Comparison of ENCODE assay signal across 8 cellular contexts in the genomic region with DNA sequence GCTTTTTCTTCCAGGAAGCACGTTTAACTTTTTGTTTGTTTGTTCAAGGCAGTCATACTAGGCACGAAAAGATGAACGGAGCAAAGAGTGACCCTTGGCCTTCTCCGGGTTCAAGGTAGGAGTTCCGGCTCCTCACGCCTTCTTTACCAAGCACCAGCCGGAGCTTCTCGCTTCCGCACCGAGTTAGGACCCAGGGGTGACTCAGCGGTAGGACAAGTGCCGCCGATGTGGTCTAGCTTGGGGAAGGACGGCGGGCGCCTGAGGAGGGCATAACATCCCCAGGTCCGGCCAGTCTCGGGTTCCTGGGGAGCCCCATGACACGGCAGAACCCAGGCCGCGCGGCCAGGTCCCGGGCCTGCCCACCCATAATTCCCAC. TPM values are rescaled to one million over a fixed set of nuclear protein-coding genes. Genes with fewer than 3 reads are reported as not detected.
A peak's percentile ranks its signal among the peaks of the same experiment; 100 is the strongest.
DNase-seq lines count a peak whose midpoint lies in the region; ATAC-seq and TF ChIP-seq lines count a peak whose summit lies in the region.

No MANE protein-coding gene starts in this region.

- H3K9me3 Mint-ChIP-seq in activated T-helper 17 cell treated with anti-CD3 and anti-CD28 coated beads, Interleukin-2, amount 50 U/mL, for 72 hours, result no peaks in the 10 kb centered on the region
- H3K9me3 Mint-ChIP-seq in glutamatergic neuron (ENCODE audit: unreplicated experiment) (no peaks in the 10 kb centered on the region), progenitor cell of endocrine pancreas (ENCODE audit: low read depth) (no peaks in the 10 kb centered on the region)

- H3K36me3 Mint-ChIP-seq in activated T-helper 17 cell treated with anti-CD3 and anti-CD28 coated beads, Interleukin-2, amount 50 U/mL, for 72 hours (ENCODE audit: low read depth), result peaks cover 48% of the 10 kb centered on the region
- no peaks in the 10 kb centered on the region for H3K36me3 Mint-ChIP-seq in glutamatergic neuron (ENCODE audit: unreplicated experiment)
- peaks cover 3% of the 10 kb centered on the region for H3K36me3 Mint-ChIP-seq in progenitor cell of endocrine pancreas (ENCODE audit: insufficient read depth)

- peaks cover 22% of the 10 kb centered on the region for H3K4me1 Mint-ChIP-seq in activated T-helper 17 cell treated with anti-CD3 and anti-CD28 coated beads, Interleukin-2, amount 50 U/mL, for 72 hours
- H3K4me1 Mint-ChIP-seq in glutamatergic neuron (ENCODE audit: low read depth, unreplicated experiment), result peaks cover 12% of the 10 kb centered on the region
- peaks cover 22% of the 10 kb centered on the region for H3K4me1 Mint-ChIP-seq in progenitor cell of endocrine pancreas (ENCODE audit: low read depth)

- peak overlapping the region; percentile 39 for H3K27ac Mint-ChIP-seq in activated T-helper 17 cell treated with anti-CD3 and anti-CD28 coated beads, Interleukin-2, amount 50 U/mL, for 72 hours
- peak overlapping the region; percentile 67 for H3K27ac Mint-ChIP-seq in glutamatergic neuron (ENCODE audit: unreplicated experiment)
- H3K27ac Mint-ChIP-seq in progenitor cell of endocrine pancreas, result peak overlapping the region; percentile 93

- ATAC-seq in HG02938 (IDR thresholded peaks at IDR 0.05; ENCODE audit: unreplicated experiment), result peak; percentile 18
- ATAC-seq in activated T-helper 17 cell treated with anti-CD3 and anti-CD28 coated beads, Interleukin-2, amount 50 U/mL, for 72 hours (replicated peaks), result peak; percentile 56

- DNase-seq in NK-92 treated with Interleukin-12 subunit alpha and Interleukin-12 subunit beta, amount 100 ng/mL, for 24 hours (lab: John Stamatoyannopoulos, UW), result peak; percentile 86
- DNase-seq in NK-92 (lab: John Stamatoyannopoulos, UW; ENCODE audit: unreplicated experiment), result no peak
- peak; percentile 77 for DNase-seq in NOMO-1 treated with DMSO at 0.1 percent for 48 hours (lab: John Stamatoyannopoulos, UW; ENCODE audit: unreplicated experiment)
- no peak for DNase-seq in glutamatergic neuron
- DNase-seq in progenitor cell of endocrine pancreas (ENCODE audit: low spot score, unreplicated experiment), result no peak
- DNase-seq in GM20000 (ENCODE audit: low spot score), result no peak

- TF ChIP-seq CTCF in glutamatergic neuron (IDR thresholded peaks at IDR 0.05; ENCODE audit: partially characterized antibody, unreplicated experiment), result no peak
- no peak for TF ChIP-seq CTCF in progenitor cell of endocrine pancreas (IDR thresholded peaks at IDR 0.05; ENCODE audit: unreplicated experiment)
- no peak for TF ChIP-seq CTCF in GM20000 (IDR thresholded peaks at IDR 0.05; ENCODE audit: extremely low read depth, missing control alignments)

- H3K27me3 Mint-ChIP-seq in activated T-helper 17 cell treated with anti-CD3 and anti-CD28 coated beads, Interleukin-2, amount 50 U/mL, for 72 hours, result no peaks in the 10 kb centered on the region
- H3K27me3 Mint-ChIP-seq in glutamatergic neuron (ENCODE audit: unreplicated experiment) (no peaks in the 10 kb centered on the region), progenitor cell of endocrine pancreas (no peaks in the 10 kb centered on the region)

- H3K4me3 Mint-ChIP-seq in activated T-helper 17 cell treated with anti-CD3 and anti-CD28 coated beads, Interleukin-2, amount 50 U/mL, for 72 hours, result peak overlapping the region; percentile 92
- H3K4me3 Mint-ChIP-seq in glutamatergic neuron (ENCODE audit: unreplicated experiment) (peak overlapping the region; percentile 84), progenitor cell of endocrine pancreas (ENCODE audit: low read depth) (peak overlapping the region; percentile 92)

RNA-seq across cellular contexts. Expression of a gene that starts 0.4 kb away (rescaled TPM):
- total RNA-seq in activated T-helper 17 cell treated with anti-CD3 and anti-CD28 coated beads, Interleukin-2, amount 50 U/mL, for 72 hours, result 100 to 1,000 TPM; 106 to 198 TPM
- total RNA-seq in glutamatergic neuron (ENCODE audit: unreplicated experiment) (54.0 TPM), progenitor cell of endocrine pancreas (71.4 and 81.1 TPM in 2 replicates)

RNA-seq across cellular contexts. Expression of a gene that starts 28.2 kb away (rescaled TPM):
- total RNA-seq in activated T-helper 17 cell treated with anti-CD3 and anti-CD28 coated beads, Interleukin-2, amount 50 U/mL, for 72 hours, result under 1 TPM; 0.66 to 0.78 TPM
- 53.2 TPM for total RNA-seq in glutamatergic neuron (ENCODE audit: unreplicated experiment)
- total RNA-seq in progenitor cell of endocrine pancreas, result 110 and 116 TPM in 2 replicates

RNA-seq across cellular contexts. Expression of a gene that starts 40.5 kb away (rescaled TPM):
- not detected for total RNA-seq in activated T-helper 17 cell treated with anti-CD3 and anti-CD28 coated beads, Interleukin-2, amount 50 U/mL, for 72 hours
- total RNA-seq in glutamatergic neuron (ENCODE audit: unreplicated experiment) (0.42 TPM), progenitor cell of endocrine pancreas (0.95 and 1.1 TPM in 2 replicates)

RNA-seq across cellular contexts. Expression of a gene that starts 57.8 kb away (rescaled TPM):
- 10 to 100 TPM; 14.5 to 15.3 TPM for total RNA-seq in activated T-helper 17 cell treated with anti-CD3 and anti-CD28 coated beads, Interleukin-2, amount 50 U/mL, for 72 hours
- total RNA-seq in glutamatergic neuron (ENCODE audit: unreplicated experiment) (54.9 TPM), progenitor cell of endocrine pancreas (17.6 and 19.6 TPM in 2 replicates)

Comparison
In these comparisons a context has a peak if more than half of its experiments do, and no peak if none do; other contexts are left out.
1. DNase-seq: peak in NK-92 treated with Interleukin-12 subunit alpha and Interleukin-12 subunit beta, amount 100 ng/mL, for 24 hours (single experiment) and NOMO-1 treated with DMSO at 0.1 percent for 48 hours (single experiment); none in NK-92 (single experiment), glutamatergic neuron (single experiment), progenitor cell of endocrine pancreas (single experiment) and GM20000 (single experiment).
2. H3K27ac Mint-ChIP-seq: peak in every context shown above with its lines; median percentile 93 in progenitor cell of endocrine pancreas; 67 in glutamatergic neuron; 39 in activated T-helper 17 cell treated with anti-CD3 and anti-CD28 coated beads, Interleukin-2, amount 50 U/mL, for 72 hours.
3. RNA of a gene that starts 28.2 kb away (total RNA-seq): 110 to 116 TPM in progenitor cell of endocrine pancreas and 53.2 TPM in glutamatergic neuron (single experiment); 0.66 to 0.78 TPM in activated T-helper 17 cell treated with anti-CD3 and anti-CD28 coated beads, Interleukin-2, amount 50 U/mL, for 72 hours; every median in the first group is over 10 times any median in the second.
4. Peak in every context shown above with its lines, with median percentiles within 50 percentile points of each other: H3K4me3 Mint-ChIP-seq.